8 cellular contexts compared by ENCODE assay signal in genomic region chr18:49768051-49768391, GRCh38. TPM values are rescaled to one million over a fixed set of nuclear protein-coding genes. Genes with fewer than 3 reads are reported as not detected.
A peak's percentile ranks its signal among the peaks of the same experiment; 100 is the strongest.
DNase-seq lines count a peak whose midpoint lies in the region; ATAC-seq and TF ChIP-seq lines count a peak whose summit lies in the region.

No MANE protein-coding gene starts in this region.

- H3K36me3 ChIP-seq in H7 (replicated peaks; ENCODE audit: control insufficient read depth, insufficient read depth, low read length), result no peaks in the 10 kb centered on the region
- no peaks in the 10 kb centered on the region for H3K36me3 ChIP-seq in Peyer's patch

- no peak overlapping the region for H3K4me3 Mint-ChIP-seq in progenitor cell of endocrine pancreas (ENCODE audit: low read depth)

- POLR2A ChIA-PET in AG04450 (lab: Yijun Ruan, JAX), result no interaction called here

- CTCF ChIA-PET in AG04450 (lab: Charles Lee), result interaction anchor here (1.8 to 3.6 kb wide), 2 partner anchors 209 to 257 kb away, joined by 7 to 19 read pairs; no protein-coding TSS in a partner anchor

- no peak for TF ChIP-seq POLR2A in Peyer's patch (IDR thresholded peaks at IDR 0.05)

- TF ChIP-seq CTCF in AG04450 (IDR thresholded peaks at IDR 0.05; ENCODE audit: low read depth, low read length), result peak; percentile 85
- peak in 4 of 6 experiments; percentile 41 to 74 (median 64) for TF ChIP-seq CTCF in Peyer's patch (IDR thresholded peaks at IDR 0.05)
- TF ChIP-seq CTCF in fibroblast of pulmonary artery (IDR thresholded peaks at IDR 0.05; ENCODE audit: low read length, missing control alignments), result peak; percentile 84
- peak; percentile 84 for TF ChIP-seq CTCF in progenitor cell of endocrine pancreas (IDR thresholded peaks at IDR 0.05; ENCODE audit: unreplicated experiment)

- DNase-seq in AG04450 (ENCODE audit: low read depth, low spot score) (peak; percentile 43), H7 (peak; percentile 77), Peyer's patch (peak in 2 of 3 donors; percentile 74 to 81), fibroblast of pulmonary artery (ENCODE audit: low read depth) (peak; percentile 89), progenitor cell of endocrine pancreas (ENCODE audit: low spot score, unreplicated experiment) (peak; percentile 44)

- H3K27ac Mint-ChIP-seq in progenitor cell of endocrine pancreas, result no peak overlapping the region

- H3K27ac ChIP-seq in AG04450 (ENCODE audit: low read depth, low read length), result no peak overlapping the region
- no peak overlapping the region for H3K27ac ChIP-seq in Peyer's patch

- H3K4me3 ChIP-seq in AG04450 (ENCODE audit: low read depth, low read length) (no peak overlapping the region), H7 (ENCODE audit: insufficient read depth, low read depth, low read length) (no peak overlapping the region), Peyer's patch (no peak overlapping the region), fibroblast of pulmonary artery (replicated peaks; ENCODE audit: low read depth, low read length) (no peak overlapping the region)

- no peaks in the 10 kb centered on the region for H3K9me3 ChIP-seq in AG04450 (ENCODE audit: control insufficient read depth, insufficient read depth, low read length)
- no peaks in the 10 kb centered on the region for H3K9me3 ChIP-seq in Peyer's patch

- no peaks in the 10 kb centered on the region for H3K9me3 Mint-ChIP-seq in progenitor cell of endocrine pancreas (ENCODE audit: low read depth)

- H3K27me3 Mint-ChIP-seq in progenitor cell of endocrine pancreas, result peaks cover 5% of the 10 kb centered on the region

- H3K4me1 Mint-ChIP-seq in progenitor cell of endocrine pancreas (ENCODE audit: low read depth), result no peaks in the 10 kb centered on the region

- no peaks in the 10 kb centered on the region for H3K4me1 ChIP-seq in Peyer's patch

- no peaks in the 10 kb centered on the region for H3K36me3 Mint-ChIP-seq in progenitor cell of endocrine pancreas (ENCODE audit: insufficient read depth)

- ATAC-seq in GM18517 (IDR thresholded peaks at IDR 0.05; ENCODE audit: unreplicated experiment) (no peak), GM19324 (IDR thresholded peaks at IDR 0.05; ENCODE audit: low FRiP score, unreplicated experiment) (no peak), HG03439 (IDR thresholded peaks at IDR 0.05; ENCODE audit: unreplicated experiment) (no peak)

- no peaks in the 10 kb centered on the region for H3K27me3 ChIP-seq in AG04450 (ENCODE audit: control insufficient read depth, insufficient read depth, low read length)
- no peaks in the 10 kb centered on the region; the same call in 1 of the 2 replicates for H3K27me3 ChIP-seq in H7 (ENCODE audit: control insufficient read depth, insufficient read depth, low read length)
- no peaks in the 10 kb centered on the region for H3K27me3 ChIP-seq in Peyer's patch

RNA-seq across cellular contexts. Expression of gene ACAA2, which starts 45.3 kb away (rescaled TPM):
- 33.8 and 34.7 TPM in 2 replicates for polyA plus RNA-seq in AG04450 (2011; rRNA removed)
- 19.8 and 22.0 TPM in 2 replicates for polyA minus RNA-seq in AG04450 (2011; rRNA and poly(A)+ RNA removed)
- total RNA-seq in H7 (2014; rRNA removed; shearing (Covaris generic)), result 112 and 123 TPM in 2 replicates
- total RNA-seq in Peyer's patch (100 to 1,000 TPM in 3 of 4 donors, 10 to 100 TPM in 1; 97.4 to 257 (median 143) TPM), progenitor cell of endocrine pancreas (100 and 106 TPM in 2 replicates)
